9 cellular contexts compared by ENCODE assay signal in genomic region chr1:43454270-43455011, GRCh38. TPM values are rescaled to one million over a fixed set of nuclear protein-coding genes. Genes with fewer than 3 reads are reported as not detected.
A peak's percentile ranks its signal among the peaks of the same experiment; 100 is the strongest.
DNase-seq lines count a peak whose midpoint lies in the region; ATAC-seq and TF ChIP-seq lines count a peak whose summit lies in the region.
"Had no signal": no experiment of that assay in that cellular context is flagged by ENCODE, and none has a peak within 500 bp of the region (broad histone marks: within the 10 kb centered on the region; RNA-seq: fewer than 3 reads in every experiment).

No MANE protein-coding gene starts in this region.

- POLR2A ChIA-PET in CD8-positive, alpha-beta memory T cell (lab: Charles Lee): interaction anchor here (1.0 kb wide), 1 partner anchor 9 kb away, joined by 3 read pairs; no protein-coding TSS in a partner anchor
- POLR2A ChIA-PET in SK-N-SH (lab: Yijun Ruan, JAX): interaction anchor here (0.5 to 1.4 kb wide), 6 partner anchors 10 to 44 kb away, joined by 3 to 5 read pairs (median 3); no protein-coding TSS in a partner anchor

- H3K79me2 ChIP-seq in SK-N-SH (ENCODE audit: insufficient read depth) (no peaks in the 10 kb centered on the region), trophoblast cell (ENCODE audit: control insufficient read depth, insufficient read depth, low read length, poor library complexity) (peaks cover 4% of the 10 kb centered on the region)

- no peaks in the 10 kb centered on the region for H3K9me3 Mint-ChIP-seq in CD8-positive, alpha-beta memory T cell

- H4K20me1 ChIP-seq in SK-N-SH (ENCODE audit: insufficient read depth): no peaks in the 10 kb centered on the region

- H4K8ac ChIP-seq in trophoblast cell (ENCODE audit: low read depth, low read length): peak overlapping the region; percentile 73

- H2BK12ac ChIP-seq in trophoblast cell (ENCODE audit: low read length): no peak overlapping the region

- H3K9ac ChIP-seq in SK-N-SH: peak overlapping the region; percentile 43; the same call in 1 of the 2 replicates
- no peak overlapping the region for H3K9ac ChIP-seq in trophoblast cell (ENCODE audit: low read length)

- peak overlapping the region; percentile 11 for H3K14ac ChIP-seq in trophoblast cell (ENCODE audit: low read length)

- peak; percentile 69 for ATAC-seq in GM21447 (IDR thresholded peaks at IDR 0.05; ENCODE audit: unreplicated experiment)
- ATAC-seq in heart right ventricle: peak; percentile 79 to 92 (median 88)
- peak; percentile 91 for ATAC-seq in aorta (ENCODE audit: low FRiP score)

- peaks cover 5% of the 10 kb centered on the region for H3K27me3 ChIP-seq in CD8-positive, alpha-beta memory T cell (ENCODE audit: insufficient read depth, low read length, poor library complexity, severe bottlenecking)
- H3K27me3 ChIP-seq in MG63 (peaks cover 14% of the 10 kb centered on the region), SK-N-SH (ENCODE audit: insufficient read depth) (no peaks in the 10 kb centered on the region), heart right ventricle (no peaks in the 10 kb centered on the region), trophoblast cell (ENCODE audit: insufficient read depth, low read length) (no peaks in the 10 kb centered on the region), aorta (ENCODE audit: control insufficient read depth in 1 of 2, insufficient read depth in 2 of 2, low read length in 1 of 2) (no peaks in the 10 kb centered on the region)
- H3K27me3 ChIP-seq: SJCRH30 had no signal

- TF ChIP-seq EP300 in SK-N-SH (IDR thresholded peaks at IDR 0.05; ENCODE audit: borderline replicate concordance in 1 of 2, low read depth in 1 of 2, low read length in 1 of 2): no peak

- peaks cover 9 to 35% of the 10 kb centered on the region in 2 donors for H3K27me3 Mint-ChIP-seq in CD8-positive, alpha-beta memory T cell

- TF ChIP-seq CTCF in SK-N-SH (IDR thresholded peaks at IDR 0.05): no peak
- TF ChIP-seq CTCF in heart right ventricle (IDR thresholded peaks at IDR 0.05): peak in 2 of 9 donors; percentile 7 to 10

- DNase-seq in CD8-positive, alpha-beta memory T cell: peak in 4 of 5 donors; percentile 47 to 63 (median 56)
- DNase-seq in MG63: peak; percentile 66
- DNase-seq in SK-N-SH: peak; percentile 81
- peak in 53 of 58 donors; percentile 13 to 83 (median 58) for DNase-seq in anterior cingulate cortex (lab: John Stamatoyannopoulos, UW)
- DNase-seq in heart right ventricle: peak; percentile 56 to 80
- peak; percentile 66 to 86 for DNase-seq in trophoblast cell
- peak; percentile 83 to 86 for DNase-seq in aorta

- peaks cover 0 to 25% (median 8%) of the 10 kb centered on the region in 3 donors for H3K36me3 Mint-ChIP-seq in CD8-positive, alpha-beta memory T cell

- H3K4me1 ChIP-seq in CD8-positive, alpha-beta memory T cell (ENCODE audit: insufficient read depth, low read length): peaks cover 9% of the 10 kb centered on the region
- peaks cover 0 to 15% of the 10 kb centered on the region in 2 experiments; a peak in 3 of 4 replicates for H3K4me1 ChIP-seq in SK-N-SH (ENCODE audit: control insufficient read depth in 1 of 2, insufficient read depth in 2 of 2, low read depth in 1 of 2, low read length in 1 of 2)
- H3K4me1 ChIP-seq in heart right ventricle: peaks cover 0 to 26% (median 16%) of the 10 kb centered on the region in 9 donors
- peaks cover 0 to 14% of the 10 kb centered on the region in 2 experiments for H3K4me1 ChIP-seq in trophoblast cell (ENCODE audit: control insufficient read depth in 1 of 2, insufficient read depth in 2 of 2, low read length in 2 of 2)
- no peaks in the 10 kb centered on the region for H3K4me1 ChIP-seq in aorta (ENCODE audit: control insufficient read depth in 1 of 2, insufficient read depth in 2 of 2, low read length in 2 of 2)

- H2AFZ ChIP-seq in SK-N-SH (ENCODE audit: low read depth): peak overlapping the region; percentile 68; the same call in 1 of the 2 replicates
- H2AFZ ChIP-seq in trophoblast cell (ENCODE audit: insufficient read depth, low read length, poor library complexity): peak overlapping the region; percentile 12

- no peak overlapping the region for H2AK5ac ChIP-seq in trophoblast cell (ENCODE audit: low read length)

- H4K91ac ChIP-seq in trophoblast cell (ENCODE audit: low read depth, low read length): peak overlapping the region; percentile 40

- no peaks in the 10 kb centered on the region for H3K9me2 ChIP-seq in SK-N-SH

- H3K18ac ChIP-seq in trophoblast cell (ENCODE audit: low read length): no peak overlapping the region

- no peak overlapping the region for H3K23ac ChIP-seq in trophoblast cell (ENCODE audit: low read length)

- WGBS in SK-N-SH (ENCODE audit: low lambda C conversion rate): 56% methylated on average over 19 of the region's 19 CpGs
- 9 to 10% methylated on average over 19 of the region's 19 CpGs for WGBS in heart right ventricle, 2 donors
- WGBS in trophoblast cell (ENCODE audit: extremely low coverage, insufficient coverage, insufficient read length): no CpG with 5 or more reads among the region's 19 CpGs
- 7 to 9% methylated on average over 19 of the region's 19 CpGs for WGBS in aorta, 2 donors

- intact Hi-C loops in heart right ventricle (cut with DNase I): no loop called here
- intact Hi-C loops in aorta (cut with DNase I): no loop called here

- H3K36me3 ChIP-seq in CD8-positive, alpha-beta memory T cell (ENCODE audit: insufficient read depth, low read length): peaks cover 9% of the 10 kb centered on the region
- H3K36me3 ChIP-seq in MG63 (peaks cover 9% of the 10 kb centered on the region), SK-N-SH (replicated peaks in 1 of 2; ENCODE audit: control insufficient read depth in 1 of 2, insufficient read depth in 2 of 2, low read length in 1 of 2) (peaks cover 0 to 16% of the 10 kb centered on the region in 2 experiments), heart right ventricle (peaks cover 0 to 31% (median 21%) of the 10 kb centered on the region in 9 donors), trophoblast cell (ENCODE audit: control insufficient read depth in 1 of 2, insufficient read depth in 2 of 2, low read length in 2 of 2) (peaks cover 27 to 28% of the 10 kb centered on the region in 2 experiments), aorta (ENCODE audit: control insufficient read depth in 1 of 2, insufficient read depth in 2 of 2, low read length in 1 of 2) (peaks cover 0 to 2% of the 10 kb centered on the region in 2 donors)

- CTCF ChIA-PET in CD8-positive, alpha-beta memory T cell (lab: Charles Lee): interaction anchor here (1.1 to 1.4 kb wide), 2 partner anchors 9 to 11 kb away, joined by 3 to 6 read pairs; no protein-coding TSS in a partner anchor
- CTCF ChIA-PET in SK-N-SH (lab: Yijun Ruan, JAX): interaction anchor here (1.2 to 1.7 kb wide), 3 partner anchors 13 to 480 kb away, joined by 4 read pairs; no protein-coding TSS in a partner anchor

- peaks cover 19 to 27% (median 19%) of the 10 kb centered on the region in 3 donors for H3K4me1 Mint-ChIP-seq in CD8-positive, alpha-beta memory T cell

- H3K4me2 ChIP-seq in SK-N-SH (peak overlapping the region; percentile 17), trophoblast cell (ENCODE audit: low read length) (peak overlapping the region; percentile 76)

- TF ChIP-seq RAD21 in SK-N-SH (IDR thresholded peaks at IDR 0.05; ENCODE audit: low read length): no peak

- peak overlapping the region; percentile 84 to 93 (median 88) for H3K4me3 Mint-ChIP-seq in CD8-positive, alpha-beta memory T cell

- H4K12ac ChIP-seq in trophoblast cell (ENCODE audit: low read depth, low read length): peak overlapping the region; percentile 23

- H2BK120ac ChIP-seq in trophoblast cell (ENCODE audit: insufficient read depth, low read length, poor library complexity): no peak overlapping the region

- H3K4me3 ChIP-seq in CD8-positive, alpha-beta memory T cell (ENCODE audit: low read length): peak overlapping the region; percentile 73
- H3K4me3 ChIP-seq in MG63: peak overlapping the region; percentile 23
- H3K4me3 ChIP-seq in SK-N-SH (ENCODE audit: low read depth in 2 of 2, low read length in 1 of 2): peak overlapping the region; percentile 37 to 48; a peak in 3 of 4 replicates
- H3K4me3 ChIP-seq in heart right ventricle: peak overlapping the region; percentile 42 to 67 (median 58)
- H3K4me3 ChIP-seq in trophoblast cell (ENCODE audit: low read depth, low read length): peak overlapping the region; percentile 50
- peak overlapping the region; percentile 61 to 70 for H3K4me3 ChIP-seq in aorta (ENCODE audit: low read length in 2 of 2)
- H3K4me3 ChIP-seq: SJCRH30 had no signal

- peaks cover 16% of the 10 kb centered on the region for H3F3A ChIP-seq in SK-N-SH (replicated peaks; ENCODE audit: insufficient read depth)

- no peak overlapping the region for H3K4ac ChIP-seq in trophoblast cell (ENCODE audit: low read depth, low read length)

- H2BK5ac ChIP-seq in trophoblast cell (ENCODE audit: low read depth, low read length, poor library complexity): no peak overlapping the region

- H3K27ac Mint-ChIP-seq in CD8-positive, alpha-beta memory T cell: peak overlapping the region; percentile 59 to 92 (median 77)

- peaks cover 9% of the 10 kb centered on the region for H3K79me1 ChIP-seq in trophoblast cell (ENCODE audit: low read length)

- H3K9me3 ChIP-seq in CD8-positive, alpha-beta memory T cell (ENCODE audit: low read length): no peaks in the 10 kb centered on the region
- H3K9me3 ChIP-seq in MG63: no peaks in the 10 kb centered on the region; the same call in 1 of the 2 replicates
- H3K9me3 ChIP-seq in SK-N-SH: no peaks in the 10 kb centered on the region
- H3K9me3 ChIP-seq in heart right ventricle: no peaks in the 10 kb centered on the region
- H3K9me3 ChIP-seq in trophoblast cell (ENCODE audit: insufficient read depth, low read depth, low read length): no peaks in the 10 kb centered on the region
- no peaks in the 10 kb centered on the region for H3K9me3 ChIP-seq in aorta (ENCODE audit: control insufficient read depth, low read length)
- H3K9me3 ChIP-seq: SJCRH30 had no signal

- no peak overlapping the region for H3K27ac ChIP-seq in CD8-positive, alpha-beta memory T cell (ENCODE audit: low read depth, low read length)
- peak overlapping the region; percentile 45 to 84; a peak in 3 of 4 replicates for H3K27ac ChIP-seq in SK-N-SH (ENCODE audit: low read depth in 2 of 2, low read length in 1 of 2)
- peak overlapping the region; percentile 86 to 94 (median 90) for H3K27ac ChIP-seq in heart right ventricle
- H3K27ac ChIP-seq in trophoblast cell (ENCODE audit: low read depth, low read length): peak overlapping the region; percentile 95
- peak overlapping the region in 1 of 2 donors; percentile 65 for H3K27ac ChIP-seq in aorta (ENCODE audit: low read depth in 1 of 2, low read length in 2 of 2)
- H3K27ac ChIP-seq: SJCRH30 had no signal

RNA-seq across cellular contexts. Expression of gene HYI, which starts 0.7 kb away (rescaled TPM):
- 1 to 10 TPM; 5.5 to 5.7 TPM for total RNA-seq in CD8-positive, alpha-beta memory T cell
- 2.4 TPM for polyA plus RNA-seq in CD8-positive, alpha-beta memory T cell
- 12.1 and 16.7 TPM in 2 replicates for total RNA-seq in MG63 (2014; rRNA removed; shearing (Covaris generic); ENCODE audit: low replicate concordance)
- polyA plus RNA-seq in SK-N-SH (2012; rRNA removed) (6.8 and 11.1 TPM in 2 replicates), heart right ventricle (10 to 100 TPM; 13.1 to 67.4 TPM), aorta (100 to 1,000 TPM in 1 of 2 donors, 10 to 100 TPM in 1; 63.9 to 190 TPM)
- polyA plus RNA-seq in SK-N-SH (2012; cell fraction: cytosol; rRNA removed): 3.3 and 5.5 TPM in 2 replicates
- 23.7 and 41.7 TPM in 2 replicates for polyA plus RNA-seq in SK-N-SH (2012; cell fraction: nucleus; rRNA removed)
- total RNA-seq in heart right ventricle (10 to 100 TPM; 15.9 to 24.4 (median 19.9) TPM), aorta (10 to 100 TPM; 38.0 to 63.3 TPM)
- 23.9 and 24.7 TPM in 2 replicates for polyA plus RNA-seq in trophoblast cell (2013)
- total RNA-seq: SJCRH30 had no signal

Comparison
In these comparisons a context has a peak if more than half of its experiments do, and no peak if none do; other contexts are left out.
1. H3K4me3 ChIP-seq: peak in every context shown above with its lines; median percentile 73 in CD8-positive, alpha-beta memory T cell; 66 in aorta; 58 in heart right ventricle; 50 in trophoblast cell; 42 in SK-N-SH; 23 in MG63.